ENCODE assay signal across 13 cellular contexts in the genomic region with DNA sequence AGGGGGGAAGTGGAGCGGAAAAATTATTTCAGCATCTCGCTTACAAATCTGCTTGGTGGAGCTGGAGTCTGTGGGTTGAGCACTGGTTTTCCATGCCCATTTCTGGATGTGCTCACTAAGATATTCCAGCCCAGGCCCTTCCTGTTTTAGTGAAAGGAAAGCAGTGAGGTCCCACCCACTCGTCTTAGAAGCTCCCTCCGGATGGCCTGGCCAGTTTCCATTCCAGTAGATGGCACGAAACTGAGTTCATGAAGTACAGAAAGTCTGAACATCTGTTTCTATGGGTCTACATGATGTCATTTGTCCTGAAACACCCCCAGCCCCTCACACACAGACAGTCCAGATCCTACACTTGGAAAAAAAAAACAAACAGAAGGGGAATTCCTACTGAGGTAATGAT. TPM values are rescaled to one million over a fixed set of nuclear protein-coding genes. Genes with fewer than 3 reads are reported as not detected.
A peak's percentile ranks its signal among the peaks of the same experiment; 100 is the strongest.
DNase-seq lines count a peak whose midpoint lies in the region; ATAC-seq and TF ChIP-seq lines count a peak whose summit lies in the region.
"Had no signal": no experiment of that assay in that cellular context is flagged by ENCODE, and none has a peak within 500 bp of the region (broad histone marks: within the 10 kb centered on the region; RNA-seq: fewer than 3 reads in every experiment).

No MANE protein-coding gene starts in this region.

- H3K27ac ChIP-seq in vagina = peak overlapping the region; percentile 88
- H3K27ac ChIP-seq: RWPE1 had no signal

- intact Hi-C loops in vagina (cut with DNase I) = no loop called here

- no peaks in the 10 kb centered on the region; the same call in 1 of the 2 replicates for H3K36me3 ChIP-seq in MG63
- no peaks in the 10 kb centered on the region for H3K36me3 ChIP-seq in vagina

- H3K4me1 ChIP-seq in vagina = peaks cover 62% of the 10 kb centered on the region

- ATAC-seq in GM18870 (IDR thresholded peaks at IDR 0.05; ENCODE audit: unreplicated experiment) (no peak), HG03159 (IDR thresholded peaks at IDR 0.05; ENCODE audit: unreplicated experiment) (no peak)

- TF ChIP-seq CTCF in vagina (IDR thresholded peaks at IDR 0.05) = no peak

- H3K4me3 ChIP-seq in MG63 (no peak overlapping the region), vagina (peak overlapping the region; percentile 6 to 26)

- H3K9me3 ChIP-seq in MG63 (peaks cover 21% of the 10 kb centered on the region), vagina (no peaks in the 10 kb centered on the region)

- TF ChIP-seq POLR2A in vagina (IDR thresholded peaks at IDR 0.05) = no peak

- DNase-seq in MG63 (peak; percentile 69), fibroblast of gingiva (ENCODE audit: low read depth) (peak; percentile 31), myocyte (ENCODE audit: low read depth) (peak; percentile 41), vagina (ENCODE audit: extremely low spot score in 2 of 2) (peak in 1 of 2 donors; percentile 64), hepatic stellate cell (ENCODE audit: low spot score) (no peak)
- DNase-seq: activated T-cell treated with anti-CD3 and anti-CD28 coated beads for 4 hours; CD4-positive, alpha-beta T cell; NCI-H2081; NCI-H526; T-helper 2 cell had no signal

- no peaks in the 10 kb centered on the region for H3K27me3 ChIP-seq in MG63
- H3K27me3 ChIP-seq in vagina = no peaks in the 10 kb centered on the region

RNA-seq across cellular contexts. Expression of a gene that starts 31.9 kb away (rescaled TPM):
- 10.2 and 14.4 TPM in 2 replicates for total RNA-seq in MG63 (2014; rRNA removed; shearing (Covaris generic); ENCODE audit: low replicate concordance)
- total RNA-seq in myocyte = 1.6 and 2.7 TPM in 2 replicates
- polyA plus RNA-seq in myocyte (2012) = 1.1 TPM
- 66.8 TPM for total RNA-seq in vagina
- total RNA-seq: CD4-positive, alpha-beta T cell had no signal
